ENCODE assay signal across 23 cellular contexts in genomic region chr3:41426485-41426884, GRCh38.
"Had no signal": no experiment of that assay in that cellular context is flagged by ENCODE, and none has a peak within 500 bp of the region (broad histone marks: within the 10 kb centered on the region; RNA-seq: fewer than 3 reads in every experiment).

No MANE protein-coding gene starts in this region.

- H3K4me1 Mint-ChIP-seq: mesothelial cell of epicardium had no signal

- DNase-seq: dermis blood vessel endothelial cell; dorsolateral prefrontal cortex; effector CD4-positive, alpha-beta T cell; effector memory CD4-positive, alpha-beta T cell; foreskin keratinocyte; head of caudate nucleus; heart right ventricle; hippocampal formation; left cardiac atrium; left lung; left ventricle myocardium superior; lower lobe of right lung; mesenchymal stem cell; mucosa of descending colon had no signal

- H3K4me3 Mint-ChIP-seq: mesothelial cell of epicardium had no signal

- H3K27ac Mint-ChIP-seq: mesothelial cell of epicardium had no signal

- H3K9me3 ChIP-seq: lower lobe of right lung had no signal

- H3K36me3 ChIP-seq: esophagus muscularis mucosa, gastroesophageal sphincter, heart right ventricle, left lung, lower lobe of right lung had no signal

- H3K27me3 ChIP-seq: dorsolateral prefrontal cortex, esophagus muscularis mucosa, foreskin keratinocyte, gastroesophageal sphincter, heart right ventricle, left lung had no signal

- FAIRE-seq: colon, endothelial cell of umbilical vein, frontal cortex, islet of Langerhans, keratinocyte had no signal

- H3K27ac ChIP-seq: coronary artery, dorsolateral prefrontal cortex, esophagus muscularis mucosa, foreskin keratinocyte, gastroesophageal sphincter, heart right ventricle, left lung, lower lobe of right lung had no signal

- H3K4me1 ChIP-seq: esophagus muscularis mucosa, foreskin keratinocyte, gastroesophageal sphincter, heart right ventricle, left lung, lower lobe of right lung had no signal

- H3K4me3 ChIP-seq: coronary artery, dorsolateral prefrontal cortex, esophagus muscularis mucosa, gastroesophageal sphincter, heart right ventricle, left lung, lower lobe of right lung, mucosa of descending colon had no signal

- ATAC-seq: foreskin keratinocyte, gastroesophageal sphincter, heart right ventricle, left cardiac atrium, left lung, left ventricle myocardium superior, lower lobe of right lung, mucosa of descending colon had no signal
